In the genomic region with DNA sequence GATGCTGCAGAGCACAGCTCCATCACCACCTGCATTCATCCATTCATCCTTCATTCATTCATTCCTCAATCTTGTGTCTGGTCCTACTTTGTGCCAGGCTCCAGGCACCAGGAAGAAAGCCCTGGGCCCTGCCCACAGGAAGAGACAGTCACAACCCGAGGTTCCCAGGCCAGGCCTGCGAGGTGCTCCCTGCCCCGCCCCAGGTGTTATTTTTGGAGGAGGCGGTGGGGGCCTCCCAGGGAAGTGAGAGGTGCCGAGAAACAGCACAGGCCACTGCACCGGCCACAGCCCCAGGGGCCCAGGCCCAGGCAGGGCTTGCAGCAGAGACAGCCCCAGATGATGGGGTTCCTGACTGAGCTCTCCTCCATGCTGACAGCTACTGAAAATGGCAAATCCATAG, we compare ENCODE assay signal across 13 cellular contexts. TPM values are rescaled to one million over a fixed set of nuclear protein-coding genes. Genes with fewer than 3 reads are reported as not detected.
A peak's percentile ranks its signal among the peaks of the same experiment; 100 is the strongest.
DNase-seq lines count a peak whose midpoint lies in the region; ATAC-seq and TF ChIP-seq lines count a peak whose summit lies in the region.
"Had no signal": no experiment of that assay in that cellular context is flagged by ENCODE, and none has a peak within 500 bp of the region (broad histone marks: within the 10 kb centered on the region; RNA-seq: fewer than 3 reads in every experiment).

No MANE protein-coding gene starts in this region.

- no peak for TF ChIP-seq POLR2A in breast epithelium (IDR thresholded peaks at IDR 0.05)
- no peak for TF ChIP-seq POLR2A in vagina (IDR thresholded peaks at IDR 0.05)
- no peak for TF ChIP-seq POLR2A in esophagus squamous epithelium (IDR thresholded peaks at IDR 0.05)

- intact Hi-C loops in MCF 10A (cut with micrococcal nuclease) = no loop called here
- intact Hi-C loops in breast epithelium (cut with DNase I; ENCODE audit: low total_unique reads) = no loop called here
- intact Hi-C loops in mammary epithelial cell (cut with micrococcal nuclease) = no loop called here
- intact Hi-C loops in vagina (cut with DNase I) = no loop called here
- intact Hi-C loops in esophagus squamous epithelium (cut with DNase I) = no loop called here

- ATAC-seq in HG02798 (IDR thresholded peaks at IDR 0.05; ENCODE audit: poor library complexity, unreplicated experiment) = peak; percentile 34
- ATAC-seq in stimulated activated effector memory CD8-positive, alpha-beta T cell treated with anti-CD3 and anti-CD28 coated beads, Interleukin-12 subunit alpha, Interleukin-12 subunit beta, amount 100 ng/mL, for 72 hours = no peak

- WGBS in mammary epithelial cell (ENCODE audit: low coverage, missing lambda C conversion rate) = 62% methylated on average over 6 of the region's 6 CpGs
- WGBS in esophagus squamous epithelium, 2 donors = 17% methylated on average over 3 of the region's 6 CpGs; no CpG with 5 or more reads in 1 of the 2 donors

- no peaks in the 10 kb centered on the region for H3K27me3 Mint-ChIP-seq in MCF 10A (ENCODE audit: insufficient read depth, unreplicated experiment)

- H3K4me2 ChIP-seq in mammary epithelial cell (ENCODE audit: insufficient read depth, low read depth, low read length) = peak overlapping the region; percentile 5

- TF ChIP-seq CTCF in MCF 10A (IDR thresholded peaks at IDR 0.05; ENCODE audit: unreplicated experiment) = no peak
- TF ChIP-seq CTCF in breast epithelium (IDR thresholded peaks at IDR 0.05) = no peak
- no peak for TF ChIP-seq CTCF in mammary epithelial cell (conservative IDR thresholded peaks at IDR 0.05 in 1 of 2, IDR thresholded peaks at IDR 0.05 in 1 of 2; ENCODE audit: extremely low read depth in 1 of 2, insufficient read depth in 1 of 2, low read depth in 1 of 2, low read length in 2 of 2)
- no peak for TF ChIP-seq CTCF in vagina (IDR thresholded peaks at IDR 0.05)
- TF ChIP-seq CTCF in esophagus squamous epithelium (IDR thresholded peaks at IDR 0.05) = no peak

- H3K9me3 ChIP-seq in breast epithelium (no peaks in the 10 kb centered on the region), mammary epithelial cell (replicated peaks; ENCODE audit: insufficient read depth, low read length) (no peaks in the 10 kb centered on the region), vagina (no peaks in the 10 kb centered on the region), esophagus squamous epithelium (no peaks in the 10 kb centered on the region)
- H3K9me3 ChIP-seq: suprapubic skin had no signal

- peaks cover 92% of the 10 kb centered on the region for H3K79me2 ChIP-seq in mammary epithelial cell (ENCODE audit: insufficient read depth, low read length)

- no peak overlapping the region for H3K4me3 Mint-ChIP-seq in MCF 10A (ENCODE audit: unreplicated experiment)
- H3K4me3 Mint-ChIP-seq in stimulated activated effector memory CD8-positive, alpha-beta T cell treated with anti-CD3 and anti-CD28 coated beads, Interleukin-12 subunit alpha, Interleukin-12 subunit beta, amount 100 ng/mL, for 72 hours = peak overlapping the region; percentile 26

- no peaks in the 10 kb centered on the region for H3K9me3 Mint-ChIP-seq in MCF 10A (ENCODE audit: unreplicated experiment)
- H3K9me3 Mint-ChIP-seq in stimulated activated effector memory CD8-positive, alpha-beta T cell treated with anti-CD3 and anti-CD28 coated beads, Interleukin-12 subunit alpha, Interleukin-12 subunit beta, amount 100 ng/mL, for 72 hours = no peaks in the 10 kb centered on the region
- H3K9me3 Mint-ChIP-seq: activated T-helper 2 cell treated with anti-CD3 and anti-CD28 coated beads, Interferon-gamma antibody, Interleukin-2, Interleukin-4, amounts not matched to agents 10 μg/mL and 5 μg/mL and 100 μg/mL, durations not matched to agents 14 hours and 24 hours and 36 hours had no signal

- H3K4me1 Mint-ChIP-seq in MCF 10A (ENCODE audit: insufficient read depth, unreplicated experiment) = peaks cover 18% of the 10 kb centered on the region
- peaks cover 39% of the 10 kb centered on the region for H3K4me1 Mint-ChIP-seq in stimulated activated effector memory CD8-positive, alpha-beta T cell treated with anti-CD3 and anti-CD28 coated beads, Interleukin-12 subunit alpha, Interleukin-12 subunit beta, amount 100 ng/mL, for 72 hours

- H3K27ac ChIP-seq in breast epithelium = no peak overlapping the region
- no peak overlapping the region for H3K27ac ChIP-seq in mammary epithelial cell (ENCODE audit: insufficient read depth, low read depth, low read length)
- no peak overlapping the region for H3K27ac ChIP-seq in substantia nigra (ENCODE audit: low read depth, low read length, poor library complexity, severe bottlenecking)
- no peak overlapping the region for H3K27ac ChIP-seq in vagina
- H3K27ac ChIP-seq in esophagus squamous epithelium = no peak overlapping the region
- H3K27ac ChIP-seq: 22Rv1, suprapubic skin had no signal

- DNase-seq in MCF 10A (ENCODE audit: unreplicated experiment) (peak; percentile 31), breast epithelium (ENCODE audit: low spot score in 2 of 2) (no peak), mammary epithelial cell (no peak), substantia nigra (lab: John Stamatoyannopoulos, UW) (no peak), vagina (ENCODE audit: extremely low spot score in 2 of 2) (no peak), esophagus squamous epithelium (lab: John Stamatoyannopoulos, UW) (no peak)
- no peak for DNase-seq in stimulated activated effector memory CD8-positive, alpha-beta T cell treated with anti-CD3 and anti-CD28 coated beads, Interleukin-12 subunit alpha, Interleukin-12 subunit beta, amount 100 ng/mL, for 72 hours (ENCODE audit: low spot score in 2 of 2)
- DNase-seq: activated CD4-positive, CD25-positive, alpha-beta regulatory T cell; NCI-H1105 treated with DMSO at 0.1 percent for 48 hours had no signal

- dilution Hi-C loops in mammary epithelial cell (cut with HindIII; ENCODE audit: low sequenced_read_pairs) = no loop called here

- H3K36me3 ChIP-seq in breast epithelium = no peaks in the 10 kb centered on the region
- no peaks in the 10 kb centered on the region for H3K36me3 ChIP-seq in mammary epithelial cell (ENCODE audit: insufficient read depth, low read length)
- no peaks in the 10 kb centered on the region for H3K36me3 ChIP-seq in vagina
- no peaks in the 10 kb centered on the region for H3K36me3 ChIP-seq in esophagus squamous epithelium
- H3K36me3 ChIP-seq: suprapubic skin had no signal

- H3K36me3 Mint-ChIP-seq in MCF 10A (ENCODE audit: insufficient read depth, unreplicated experiment) = no peaks in the 10 kb centered on the region
- H3K36me3 Mint-ChIP-seq in stimulated activated effector memory CD8-positive, alpha-beta T cell treated with anti-CD3 and anti-CD28 coated beads, Interleukin-12 subunit alpha, Interleukin-12 subunit beta, amount 100 ng/mL, for 72 hours = peaks cover 6% of the 10 kb centered on the region

- in situ Hi-C loops in mammary epithelial cell (cut with MboI; ENCODE audit: low sequenced_read_pairs in 2 of 2) = no loop called here

- H2AFZ ChIP-seq in mammary epithelial cell (ENCODE audit: low read depth, low read length) = no peak overlapping the region

- H3K4me3 ChIP-seq in breast epithelium = no peak overlapping the region
- H3K4me3 ChIP-seq in mammary epithelial cell (replicated peaks in 1 of 3; ENCODE audit: insufficient read depth in 1 of 3, low read depth in 2 of 3, low read length in 3 of 3) = no peak overlapping the region
- H3K4me3 ChIP-seq in vagina = no peak overlapping the region
- H3K4me3 ChIP-seq in esophagus squamous epithelium = no peak overlapping the region
- H3K4me3 ChIP-seq: suprapubic skin had no signal

- no peak overlapping the region for H3K9ac ChIP-seq in mammary epithelial cell (ENCODE audit: insufficient read depth, low read length)

- H3K27ac Mint-ChIP-seq in MCF 10A (ENCODE audit: low read depth, unreplicated experiment) = peak overlapping the region; percentile 52
- H3K27ac Mint-ChIP-seq in stimulated activated effector memory CD8-positive, alpha-beta T cell treated with anti-CD3 and anti-CD28 coated beads, Interleukin-12 subunit alpha, Interleukin-12 subunit beta, amount 100 ng/mL, for 72 hours = no peak overlapping the region
- H3K27ac Mint-ChIP-seq: activated T-helper 2 cell treated with anti-CD3 and anti-CD28 coated beads, Interferon-gamma antibody, Interleukin-2, Interleukin-4, amounts not matched to agents 10 μg/mL and 5 μg/mL and 100 μg/mL, durations not matched to agents 14 hours and 24 hours and 36 hours had no signal

- H3K27me3 ChIP-seq in breast epithelium (no peaks in the 10 kb centered on the region), mammary epithelial cell (ENCODE audit: insufficient read depth, low read length) (no peaks in the 10 kb centered on the region), vagina (no peaks in the 10 kb centered on the region), esophagus squamous epithelium (no peaks in the 10 kb centered on the region)
- H3K27me3 ChIP-seq: suprapubic skin had no signal

- POLR2A ChIA-PET in MCF 10A (lab: Yijun Ruan, JAX) = interaction anchor here (1.0 kb wide), 1 partner anchor 10 kb away, joined by 3 read pairs; no protein-coding TSS in a partner anchor

- H3K4me1 ChIP-seq in breast epithelium (peaks cover 2 to 10% of the 10 kb centered on the region in 2 donors), mammary epithelial cell (ENCODE audit: insufficient read depth, low read length) (peaks cover 30% of the 10 kb centered on the region), vagina (peaks cover 47% of the 10 kb centered on the region), esophagus squamous epithelium (peaks cover 24 to 64% (median 43%) of the 10 kb centered on the region in 3 donors)

- BruUV-seq in MCF 10A (replicated peaks; lab: Mats Ljungman, UMichigan) (no TSS peak), mammary epithelial cell (replicated peaks; lab: Mats Ljungman, UMichigan) (no TSS peak)

- peaks cover 19% of the 10 kb centered on the region for H4K20me1 ChIP-seq in mammary epithelial cell (ENCODE audit: insufficient read depth, low read length)

- CTCF ChIA-PET in MCF 10A (lab: Yijun Ruan, JAX) (interaction anchor here (0.6 kb wide), 1 partner anchor 165 kb away, joined by 3 read pairs; no protein-coding TSS in a partner anchor), mammary epithelial cell (lab: Charles Lee; ENCODE audit: low non-redundant PET) (no interaction called here)

RNA-seq across cellular contexts. Expression of a gene that starts 33.4 kb away (rescaled TPM):
- total RNA-seq in MCF 10A (2022) (29.9 and 31.0 TPM in 2 replicates), breast epithelium (1 to 10 TPM; 5.3 to 9.5 (median 8.8) TPM), mammary epithelial cell (10 to 100 TPM; 32.5 to 60.1 TPM), vagina (8.3 TPM), esophagus squamous epithelium (1 to 10 TPM; 3.8 to 7.6 (median 5.7) TPM)
- 29.9 TPM for polyA plus RNA-seq in mammary epithelial cell
- polyA minus RNA-seq in mammary epithelial cell = 65.1 TPM
